17 cellular contexts compared by ENCODE assay signal in genomic region chr5:177997319-177997670, GRCh38. TPM values are rescaled to one million over a fixed set of nuclear protein-coding genes. Genes with fewer than 3 reads are reported as not detected.
"Had no signal": no experiment of that assay in that cellular context is flagged by ENCODE, and none has a peak within 500 bp of the region (broad histone marks: within the 10 kb centered on the region; RNA-seq: fewer than 3 reads in every experiment).

No MANE protein-coding gene starts in this region.

- H3K4me1 Mint-ChIP-seq: activated B cell treated with CpG ODN at 0.5 μM for 24 hours; activated CD8-positive, alpha-beta memory T cell treated with anti-CD3 and anti-CD28 coated beads, Interleukin-2, amount 10 ng/mL, durations not matched to agents 7 days and 5 days; activated naive CD8-positive, alpha-beta T cell treated with anti-CD3 and anti-CD28 coated beads for 36 hours had no signal

- DNase-seq: activated B cell treated with CpG ODN at 0.5 μM for 24 hours; activated CD4-positive, alpha-beta T cell treated with anti-CD3 and anti-CD28 coated beads, Interleukin-2, amount 50 U/mL, for 1 hour; activated CD8-positive, alpha-beta memory T cell treated with anti-CD3 and anti-CD28 coated beads, Interleukin-2, amount 10 ng/mL, durations not matched to agents 7 days and 5 days; activated gamma-delta T cell; activated naive CD8-positive, alpha-beta T cell treated with anti-CD3 and anti-CD28 coated beads for 36 hours; activated T-cell treated with anti-CD3 and anti-CD28 coated beads, Interleukin-2, amount 50 U/mL, for 24 hours; dorsolateral prefrontal cortex; kidney glomerular epithelial cell; lower lobe of right lung; midbrain; pancreas; stimulated activated CD4-positive, alpha-beta T cell treated with anti-CD3 and anti-CD28 coated beads, Interleukin-4, amount 100 ng/mL, for 4 hours had no signal

- H3K4me1 ChIP-seq: gastroesophageal sphincter, lower lobe of right lung, pancreas had no signal

- H3K36me3 ChIP-seq: gastroesophageal sphincter, lower lobe of right lung, pancreas had no signal

- H3K4me3 ChIP-seq: dorsolateral prefrontal cortex, gastroesophageal sphincter, lower lobe of right lung, pancreas, skin epidermis had no signal

- H3K36me3 Mint-ChIP-seq: activated CD8-positive, alpha-beta memory T cell treated with anti-CD3 and anti-CD28 coated beads, Interleukin-2, amount 10 ng/mL, durations not matched to agents 7 days and 5 days; activated naive CD8-positive, alpha-beta T cell treated with anti-CD3 and anti-CD28 coated beads for 36 hours had no signal

- H3K9me3 ChIP-seq: gastroesophageal sphincter, lower lobe of right lung, pancreas had no signal

- H3K27ac ChIP-seq: dorsolateral prefrontal cortex, gastroesophageal sphincter, lower lobe of right lung, pancreas, skin epidermis had no signal

- H3K27ac Mint-ChIP-seq: activated B cell treated with CpG ODN at 0.5 μM for 24 hours; activated CD8-positive, alpha-beta memory T cell treated with anti-CD3 and anti-CD28 coated beads, Interleukin-2, amount 10 ng/mL, durations not matched to agents 7 days and 5 days; activated naive CD8-positive, alpha-beta T cell treated with anti-CD3 and anti-CD28 coated beads for 36 hours; activated T-cell treated with anti-CD3 and anti-CD28 coated beads, Interleukin-2, amount 50 U/mL, for 24 hours had no signal

- H3K9me3 Mint-ChIP-seq: activated B cell treated with CpG ODN at 0.5 μM for 24 hours; activated naive CD8-positive, alpha-beta T cell treated with anti-CD3 and anti-CD28 coated beads for 36 hours; activated T-cell treated with anti-CD3 and anti-CD28 coated beads, Interleukin-2, amount 50 U/mL, for 24 hours had no signal

- H3K27me3 ChIP-seq: pancreas had no signal

- H3K4me3 Mint-ChIP-seq: activated B cell treated with CpG ODN at 0.5 μM for 24 hours; activated CD8-positive, alpha-beta memory T cell treated with anti-CD3 and anti-CD28 coated beads, Interleukin-2, amount 10 ng/mL, durations not matched to agents 7 days and 5 days; activated naive CD8-positive, alpha-beta T cell treated with anti-CD3 and anti-CD28 coated beads for 36 hours; activated T-cell treated with anti-CD3 and anti-CD28 coated beads, Interleukin-2, amount 50 U/mL, for 24 hours had no signal

RNA-seq across cellular contexts. Expression of gene PROP1, which starts 1.3 kb away (rescaled TPM):
- total RNA-seq: activated B cell treated with CpG ODN at 0.5 μM for 24 hours; activated CD8-positive, alpha-beta memory T cell treated with anti-CD3 and anti-CD28 coated beads, Interleukin-2, amount 10 ng/mL, durations not matched to agents 7 days and 5 days; activated naive CD8-positive, alpha-beta T cell treated with anti-CD3 and anti-CD28 coated beads for 36 hours; chondrocyte; gastroesophageal sphincter; lower lobe of right lung; pancreas; T-helper 1 cell treated with Interleukin-12 subunit alpha and Interleukin-12 subunit beta and Interleukin-4 antibody, amounts not matched to agents 30 ng/mL and 1 ng/mL, for 36 hours had no signal
- polyA plus RNA-seq: pancreas, thymus had no signal
